ENCODE assay signal across 8 cellular contexts in the genomic region with DNA sequence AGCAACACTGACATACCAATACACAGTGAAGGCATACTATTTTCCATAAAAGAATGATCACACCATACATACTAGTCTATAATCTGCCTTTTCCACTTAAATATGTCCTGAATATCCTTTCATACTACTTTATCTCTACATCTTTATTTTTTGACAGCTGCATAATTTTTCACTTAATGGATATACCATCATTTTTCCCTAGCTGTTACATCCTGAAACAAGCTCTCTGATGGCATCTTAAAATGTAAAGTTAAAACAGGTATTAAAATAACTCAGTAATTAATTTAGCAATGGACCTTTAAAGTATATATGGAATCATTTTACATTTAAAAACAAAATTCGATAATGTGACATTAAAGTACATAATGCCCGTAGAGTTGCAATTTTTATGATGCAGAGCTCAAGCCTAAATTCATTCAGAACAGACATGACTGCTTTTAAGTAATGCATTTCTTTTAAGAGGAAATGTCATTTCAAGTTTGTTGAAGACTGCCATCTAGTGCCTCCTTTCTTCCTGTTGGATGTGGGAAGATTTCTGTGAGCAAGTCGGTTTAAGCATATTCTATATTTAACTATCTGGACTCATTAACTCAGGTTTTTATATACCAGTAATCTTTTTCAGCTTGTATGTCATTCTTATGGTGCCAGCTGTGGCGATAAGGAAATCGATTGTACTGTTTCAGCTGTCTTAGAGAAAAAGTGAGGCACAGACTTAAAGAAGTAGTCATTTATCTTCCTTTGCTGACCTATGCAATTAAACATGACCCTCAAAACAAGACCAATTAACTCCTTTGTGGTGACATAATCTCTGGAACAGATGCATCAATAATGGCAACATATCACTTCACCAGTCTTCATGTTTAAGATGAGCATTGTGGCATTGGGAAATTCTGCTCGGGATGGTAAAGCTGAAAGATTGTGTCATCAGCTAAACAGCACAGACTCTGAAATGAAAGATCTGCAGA. TPM values are rescaled to one million over a fixed set of nuclear protein-coding genes. Genes with fewer than 3 reads are reported as not detected.
DNase-seq lines count a peak whose midpoint lies in the region; ATAC-seq, FAIRE-seq and TF ChIP-seq lines count a peak whose summit lies in the region.

No MANE protein-coding gene starts in this region.

- DNase-seq in Caki2 (ENCODE audit: low read depth) (peak; percentile 64), HuH-7.5 (ENCODE audit: low spot score) (peak; percentile 21), RCC 7860 (ENCODE audit: low spot score) (peak; percentile 43), fibroblast of mammary gland (ENCODE audit: low read depth) (peak; percentile 74), trophoblast cell (peak; percentile 20 to 66), T-cell (no peak)
- no peak for DNase-seq in activated naive CD4-positive, alpha-beta T cell treated with anti-CD3 and anti-CD28 coated beads, Interleukin-2, amount 10 ng/mL, durations not matched to agents 7 days and 5 days

- H3K4me3 ChIP-seq in fibroblast of mammary gland (ENCODE audit: control insufficient read depth, low read depth, low read length), result no peak overlapping the region
- no peak overlapping the region for H3K4me3 ChIP-seq in trophoblast cell (ENCODE audit: low read depth, low read length)

- H3K4me3 Mint-ChIP-seq in T-cell, result no peak overlapping the region
- no peak overlapping the region for H3K4me3 Mint-ChIP-seq in activated naive CD4-positive, alpha-beta T cell treated with anti-CD3 and anti-CD28 coated beads, Interleukin-2, amount 10 ng/mL, durations not matched to agents 7 days and 5 days

- no peak overlapping the region for H3K14ac ChIP-seq in trophoblast cell (ENCODE audit: low read length)

- no peak overlapping the region for H2BK12ac ChIP-seq in trophoblast cell (ENCODE audit: low read length)

- no peak overlapping the region for H2AK5ac ChIP-seq in trophoblast cell (ENCODE audit: low read length)

- peak; percentile 86 for FAIRE-seq in RCC 7860 (lab: Jason Lieb, UNC)

- no peaks in the 10 kb centered on the region for H3K79me2 ChIP-seq in trophoblast cell (ENCODE audit: control insufficient read depth, insufficient read depth, low read length, poor library complexity)

- H3K27me3 Mint-ChIP-seq in T-cell, result peaks cover 0 to 15% of the 10 kb centered on the region in 2 donors
- H3K27me3 Mint-ChIP-seq in activated naive CD4-positive, alpha-beta T cell treated with anti-CD3 and anti-CD28 coated beads, Interleukin-2, amount 10 ng/mL, durations not matched to agents 7 days and 5 days, result peaks cover 13% of the 10 kb centered on the region

- no peak overlapping the region for H3K4me2 ChIP-seq in trophoblast cell (ENCODE audit: low read length)

- H3K36me3 Mint-ChIP-seq in T-cell, result no peaks in the 10 kb centered on the region
- H3K36me3 Mint-ChIP-seq in activated naive CD4-positive, alpha-beta T cell treated with anti-CD3 and anti-CD28 coated beads, Interleukin-2, amount 10 ng/mL, durations not matched to agents 7 days and 5 days, result no peaks in the 10 kb centered on the region

- peak; percentile 75 for ATAC-seq in GM19395 (IDR thresholded peaks at IDR 0.05; ENCODE audit: unreplicated experiment)
- ATAC-seq in T-cell (replicated peaks in 1 of 4), result no peak

- H3K27me3 ChIP-seq in trophoblast cell (ENCODE audit: insufficient read depth, low read length), result no peaks in the 10 kb centered on the region

- H3K18ac ChIP-seq in trophoblast cell (ENCODE audit: low read length), result no peak overlapping the region

- no peak overlapping the region for H4K8ac ChIP-seq in trophoblast cell (ENCODE audit: low read depth, low read length)

- no peak overlapping the region for H3K27ac ChIP-seq in trophoblast cell (ENCODE audit: low read depth, low read length)

- TF ChIP-seq CTCF in fibroblast of mammary gland (conservative IDR thresholded peaks at IDR 0.05; ENCODE audit: control insufficient read depth, insufficient read depth, low read depth, low read length), result peak; percentile 61

- no peak overlapping the region for H2BK5ac ChIP-seq in trophoblast cell (ENCODE audit: low read depth, low read length, poor library complexity)

- H3K79me1 ChIP-seq in trophoblast cell (ENCODE audit: low read length), result no peaks in the 10 kb centered on the region

- H3K9ac ChIP-seq in trophoblast cell (ENCODE audit: low read length), result no peak overlapping the region

- no peak overlapping the region for H3K23ac ChIP-seq in trophoblast cell (ENCODE audit: low read length)

- WGBS in trophoblast cell (ENCODE audit: extremely low coverage, insufficient coverage, insufficient read length), result no CpG with 5 or more reads among the region's 6 CpGs

- H3K4me1 ChIP-seq in trophoblast cell (ENCODE audit: control insufficient read depth in 1 of 2, insufficient read depth in 2 of 2, low read length in 2 of 2), result no peaks in the 10 kb centered on the region

- no peak overlapping the region for H4K91ac ChIP-seq in trophoblast cell (ENCODE audit: low read depth, low read length)

- H3K9me3 ChIP-seq in trophoblast cell (ENCODE audit: insufficient read depth, low read depth, low read length), result no peaks in the 10 kb centered on the region

- H3K36me3 ChIP-seq in trophoblast cell (ENCODE audit: control insufficient read depth in 1 of 2, insufficient read depth in 2 of 2, low read length in 2 of 2), result peaks cover 0 to 2% of the 10 kb centered on the region in 2 experiments

- no peaks in the 10 kb centered on the region for H3K4me1 Mint-ChIP-seq in T-cell
- no peaks in the 10 kb centered on the region for H3K4me1 Mint-ChIP-seq in activated naive CD4-positive, alpha-beta T cell treated with anti-CD3 and anti-CD28 coated beads, Interleukin-2, amount 10 ng/mL, durations not matched to agents 7 days and 5 days

- H3K4ac ChIP-seq in trophoblast cell (ENCODE audit: low read depth, low read length), result no peak overlapping the region

- no peak overlapping the region for H2BK120ac ChIP-seq in trophoblast cell (ENCODE audit: insufficient read depth, low read length, poor library complexity)

- H2AFZ ChIP-seq in trophoblast cell (ENCODE audit: insufficient read depth, low read length, poor library complexity), result no peak overlapping the region

- POLR2A ChIA-PET in T-cell (lab: Charles Lee), result no interaction called here

- in situ Hi-C loops in Caki2 (cut with HindIII; ENCODE audit: low pct_unique_long_range_greater_than_20kb, low sequenced_read_pairs), result no loop called here

- H4K12ac ChIP-seq in trophoblast cell (ENCODE audit: low read depth, low read length), result no peak overlapping the region

- H3K9me3 Mint-ChIP-seq in T-cell, result no peaks in the 10 kb centered on the region
- no peaks in the 10 kb centered on the region for H3K9me3 Mint-ChIP-seq in activated naive CD4-positive, alpha-beta T cell treated with anti-CD3 and anti-CD28 coated beads, Interleukin-2, amount 10 ng/mL, durations not matched to agents 7 days and 5 days

- no peak overlapping the region for H3K27ac Mint-ChIP-seq in T-cell
- H3K27ac Mint-ChIP-seq in activated naive CD4-positive, alpha-beta T cell treated with anti-CD3 and anti-CD28 coated beads, Interleukin-2, amount 10 ng/mL, durations not matched to agents 7 days and 5 days, result no peak overlapping the region

- CTCF ChIA-PET in T-cell (lab: Charles Lee), result interaction anchor here (0.7 to 1.2 kb wide), 2 partner anchors 78 to 1292 kb away, joined by 3 to 4 read pairs; no protein-coding TSS in a partner anchor
- CTCF ChIA-PET in activated naive CD4-positive, alpha-beta T cell treated with anti-CD3 and anti-CD28 coated beads, Interleukin-2, amount 10 ng/mL, durations not matched to agents 7 days and 5 days (lab: Charles Lee), result interaction anchor here (0.9 to 1.5 kb wide), 7 partner anchors 9 to 545 kb away, joined by 3 to 6 read pairs (median 4); no protein-coding TSS in a partner anchor

RNA-seq across cellular contexts. Expression of gene PRICKLE1, which starts 20.3 kb away (rescaled TPM):
- total RNA-seq in Caki2 (2014; rRNA removed; shearing (Covaris generic); ENCODE audit: low replicate concordance), result 9.5 and 10.7 TPM in 2 replicates
- polyA plus RNA-seq in trophoblast cell (2013), result 4.6 and 5.1 TPM in 2 replicates
- total RNA-seq in T-cell, result 1 to 10 TPM in 2 of 5 donors, under 1 TPM in 3; 0.29 to 1.1 (median 0.43) TPM

Comparison
In these comparisons a context has a peak if more than half of its experiments do, and no peak if none do; other contexts are left out.
1. DNase-seq: peak in Caki2 (single experiment), HuH-7.5 (single experiment), RCC 7860 (single experiment), fibroblast of mammary gland (single experiment) and trophoblast cell (2 of 2); none in T-cell (0 of 34) and activated naive CD4-positive, alpha-beta T cell treated with anti-CD3 and anti-CD28 coated beads, Interleukin-2, amount 10 ng/mL, durations not matched to agents 7 days and 5 days (single experiment).